ENCODE assay signal across 1 cellular context in genomic region chr4:154616287-154616686, GRCh38.
TF ChIP-seq lines count a peak whose summit lies in the region.

No MANE protein-coding gene starts in this region.

TF ChIP-seq in GM12878, 131 proteins besides CTCF, POLR2A, EP300 and RAD21:
- TF ChIP-seq PML (IDR thresholded peaks at IDR 0.05; ENCODE audit: low read length) (no peak), ASH2L (IDR thresholded peaks at IDR 0.05; ENCODE audit: borderline replicate concordance, low read depth) (no peak), NR2F1 (conservative IDR thresholded peaks at IDR 0.05) (no peak), CHD1 (IDR thresholded peaks at IDR 0.05; ENCODE audit: low read depth, low read length) (no peak), SKIL (IDR thresholded peaks at IDR 0.05; ENCODE audit: low read depth, poor library complexity, severe bottlenecking) (no peak), NFIC (IDR thresholded peaks at IDR 0.05; ENCODE audit: low read depth, low read length) (0 out of 2 replicates have a peak, but pooled peaks have one; percentile 22), IKZF2 (IDR thresholded peaks at IDR 0.05) (no peak), ETV6 (conservative IDR thresholded peaks at IDR 0.05 in 1 of 2, IDR thresholded peaks at IDR 0.05 in 1 of 2; ENCODE audit: borderline replicate concordance in 1 of 2, low read depth in 1 of 2) (no peak), ZBED1 (IDR thresholded peaks at IDR 0.05; ENCODE audit: borderline replicate concordance) (no peak), STAT1 (conservative IDR thresholded peaks at IDR 0.05) (no peak), IKZF1 (conservative IDR thresholded peaks at IDR 0.05) (no peak), IRF5 (IDR thresholded peaks at IDR 0.05; ENCODE audit: borderline replicate concordance) (no peak), BHLHE40 (IDR thresholded peaks at IDR 0.05; ENCODE audit: borderline replicate concordance in 1 of 2, low read depth in 2 of 2, low read length in 1 of 2) (peak; percentile 29 to 54; a peak in 2 of 4 replicates)
